9 cellular contexts compared by ENCODE assay signal in genomic region chr2:193670478-193670877, GRCh38.
"Had no signal": no experiment of that assay in that cellular context is flagged by ENCODE, and none has a peak within 500 bp of the region (broad histone marks: within the 10 kb centered on the region; RNA-seq: fewer than 3 reads in every experiment).

No MANE protein-coding gene starts in this region.

- H3K36me3 ChIP-seq: HAP-1 had no signal

- H3K27ac Mint-ChIP-seq: HFFc6, IgD-negative memory B cell had no signal

- ATAC-seq: HCT116, HepG2 had no signal

- H3K4me3 ChIP-seq: GM23248, HAP-1 had no signal

- DNase-seq: GM23248, GOT3, H7, HFFc6 had no signal

- H3K9me3 Mint-ChIP-seq: IgD-negative memory B cell had no signal

- H3K27ac ChIP-seq: GM23248, HL-60 had no signal

- H3K9ac ChIP-seq: GM23248 had no signal

- H3K9me3 ChIP-seq: HAP-1 had no signal

- H2AFZ ChIP-seq: GM23248 had no signal

- H3K27me3 Mint-ChIP-seq: IgD-negative memory B cell had no signal

- H3K36me3 Mint-ChIP-seq: IgD-negative memory B cell had no signal

- H3K4me1 Mint-ChIP-seq: IgD-negative memory B cell had no signal

- H3K4me1 ChIP-seq: HAP-1 had no signal

- H3K4me3 Mint-ChIP-seq: HFFc6, IgD-negative memory B cell had no signal
